In the genomic region with DNA sequence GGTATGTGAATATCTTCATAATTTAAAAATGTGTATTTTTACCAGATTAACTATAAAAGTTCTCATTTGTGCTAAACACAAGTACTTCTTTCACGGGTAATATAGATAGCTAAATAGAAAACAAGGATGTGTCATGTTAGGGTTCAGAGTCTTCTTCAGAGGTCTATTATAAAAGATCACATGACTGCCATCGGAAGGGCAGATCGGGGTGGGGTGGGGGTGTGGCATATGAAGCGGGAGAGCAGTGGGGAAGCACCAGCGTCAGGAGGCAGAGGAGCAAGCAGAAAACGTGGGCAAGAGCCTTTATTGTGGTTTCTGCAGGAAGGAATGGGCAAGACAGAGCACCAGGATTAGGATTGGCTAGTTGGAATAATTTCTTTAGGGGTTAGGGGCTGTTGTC, we compare ENCODE assay signal across 20 cellular contexts.
DNase-seq lines count a peak whose midpoint lies in the region; ATAC-seq, FAIRE-seq and TF ChIP-seq lines count a peak whose summit lies in the region.
"Had no signal": no experiment of that assay in that cellular context is flagged by ENCODE, and none has a peak within 500 bp of the region (broad histone marks: within the 10 kb centered on the region; RNA-seq: fewer than 3 reads in every experiment).

No MANE protein-coding gene starts in this region.

- no peaks in the 10 kb centered on the region for H3K9me3 ChIP-seq in colonic mucosa
- no peaks in the 10 kb centered on the region for H3K9me3 ChIP-seq in neutrophil
- H3K9me3 ChIP-seq in smooth muscle cell (replicated peaks; ENCODE audit: low read depth), result no peaks in the 10 kb centered on the region
- H3K9me3 ChIP-seq: BLaER1 treated with 17β-estradiol and CSF1 and Interleukin-3, amounts not matched to agents 10 nM and 100 nM had no signal

- H4K20me1 ChIP-seq in smooth muscle cell (ENCODE audit: low read depth), result no peaks in the 10 kb centered on the region
- H4K20me1 ChIP-seq: BLaER1 treated with 17β-estradiol and CSF1 and Interleukin-3, amounts not matched to agents 10 nM and 100 nM had no signal

- DNase-seq in COLO829 (ENCODE audit: low spot score) (peak; percentile 20), OCI-M1 (lab: John Stamatoyannopoulos, UW) (peak; percentile 44), colonic mucosa (peak; percentile 82), smooth muscle cell (lab: John Stamatoyannopoulos, UW; ENCODE audit: unreplicated experiment) (no peak), frontal cortex (ENCODE audit: low spot score in 2 of 2) (no peak)
- DNase-seq: DMS 273 treated with DMSO at 0.1 percent for 48 hours; GDM1; GM23248; NCI-H187 treated with DMSO at 0.1 percent for 48 hours; NCI-H526 treated with DMSO at 0.1 percent for 48 hours; NK-92 treated with Interleukin-12 subunit alpha and Interleukin-12 subunit beta, amount 100 ng/mL, for 24 hours; Right ventricle myocardium superior had no signal

- no peak overlapping the region for H3K4me3 ChIP-seq in colonic mucosa
- H3K4me3 ChIP-seq in neutrophil (ENCODE audit: low read depth in 1 of 2, low read length in 1 of 2), result no peak overlapping the region
- no peak overlapping the region for H3K4me3 ChIP-seq in smooth muscle cell
- H3K4me3 ChIP-seq: BLaER1 treated with 17β-estradiol and CSF1 and Interleukin-3, amounts not matched to agents 10 nM and 100 nM; GM12878; GM23248 had no signal

- H3K4me1 ChIP-seq in colonic mucosa, result no peaks in the 10 kb centered on the region
- H3K4me1 ChIP-seq in neutrophil (ENCODE audit: control insufficient read depth in 1 of 2, insufficient read depth in 1 of 2, low read depth in 1 of 2, low read length in 1 of 2), result no peaks in the 10 kb centered on the region
- H3K4me1 ChIP-seq in smooth muscle cell (ENCODE audit: low read depth), result no peaks in the 10 kb centered on the region
- H3K4me1 ChIP-seq: BLaER1 treated with 17β-estradiol and CSF1 and Interleukin-3, amounts not matched to agents 10 nM and 100 nM had no signal

- intact Hi-C loops in colonic mucosa (cut with DNase I), result no loop called here

- no peak for ATAC-seq in HG03025 (IDR thresholded peaks at IDR 0.05; ENCODE audit: low FRiP score, unreplicated experiment)
- ATAC-seq in HG02885 (IDR thresholded peaks at IDR 0.05; ENCODE audit: poor library complexity, unreplicated experiment), result no peak
- ATAC-seq: GM12878, SK-N-SH treated with all-trans-retinoic acid at 6 μM for 48 hours had no signal

- H3K79me2 ChIP-seq in smooth muscle cell (ENCODE audit: low read depth), result no peaks in the 10 kb centered on the region

- no peak for TF ChIP-seq CTCF in colonic mucosa (IDR thresholded peaks at IDR 0.05)
- no peak for TF ChIP-seq CTCF in neutrophil (IDR thresholded peaks at IDR 0.05)
- TF ChIP-seq CTCF in smooth muscle cell (IDR thresholded peaks at IDR 0.05; ENCODE audit: borderline replicate concordance, insufficient read depth, poor library complexity, severe bottlenecking), result no peak

- H3K27ac ChIP-seq in colonic mucosa (no peak overlapping the region), neutrophil (peak overlapping the region; percentile 32), smooth muscle cell (ENCODE audit: low read depth) (no peak overlapping the region)
- H3K27ac ChIP-seq: BLaER1 treated with 17β-estradiol and CSF1 and Interleukin-3, amounts not matched to agents 10 nM and 100 nM; GM23248 had no signal

- 90% methylated on average over 6 of the region's 6 CpGs for WGBS in smooth muscle cell (ENCODE audit: low lambda C conversion rate)

- no peak for FAIRE-seq in frontal cortex (lab: Jason Lieb, UNC)
- FAIRE-seq: A204.1, GM12878, HTR-8/SVneo had no signal

- H3K27me3 ChIP-seq in colonic mucosa (no peaks in the 10 kb centered on the region), neutrophil (no peaks in the 10 kb centered on the region), smooth muscle cell (ENCODE audit: low read depth) (no peaks in the 10 kb centered on the region)
- H3K27me3 ChIP-seq: BLaER1 treated with 17β-estradiol and CSF1 and Interleukin-3, amounts not matched to agents 10 nM and 100 nM had no signal

- H3K36me3 ChIP-seq in colonic mucosa (no peaks in the 10 kb centered on the region), neutrophil (peaks cover 87% of the 10 kb centered on the region), smooth muscle cell (ENCODE audit: low read depth) (no peaks in the 10 kb centered on the region)

- H3K9ac ChIP-seq in colonic mucosa (ENCODE audit: low read depth in 2 of 2, low read length in 2 of 2) (peak overlapping the region in 1 of 2 donors; percentile 5), smooth muscle cell (ENCODE audit: low read depth) (no peak overlapping the region)
- H3K9ac ChIP-seq: BLaER1 treated with 17β-estradiol and CSF1 and Interleukin-3, amounts not matched to agents 10 nM and 100 nM; GM23248 had no signal

- H2AFZ ChIP-seq in smooth muscle cell (ENCODE audit: low read depth), result no peak overlapping the region
- H2AFZ ChIP-seq: GM23248 had no signal

- no peak overlapping the region for H3K4me2 ChIP-seq in smooth muscle cell
- H3K4me2 ChIP-seq: BLaER1 treated with 17β-estradiol and CSF1 and Interleukin-3, amounts not matched to agents 10 nM and 100 nM had no signal

- H3F3A ChIP-seq in smooth muscle cell (ENCODE audit: low read depth), result no peaks in the 10 kb centered on the region

Comparison
In these comparisons a context has a peak if more than half of its experiments do, and no peak if none do; other contexts are left out.
1. DNase-seq: peak in COLO829 (single experiment), OCI-M1 (single experiment) and colonic mucosa (single experiment); none in smooth muscle cell (single experiment) and frontal cortex (0 of 2).